Comparison of ENCODE assay signal across 7 cellular contexts in genomic region chr19:52051736-52052135, GRCh38. TPM values are rescaled to one million over a fixed set of nuclear protein-coding genes. Genes with fewer than 3 reads are reported as not detected.
DNase-seq lines count a peak whose midpoint lies in the region; ATAC-seq, FAIRE-seq and TF ChIP-seq lines count a peak whose summit lies in the region.
"Not testable (repeated sequence)": the region's sequence is repeated elsewhere in the genome, so short reads cannot be mapped to it uniquely, and the experiment has no call there.

No MANE protein-coding gene starts in this region.

- H3K4me1 ChIP-seq in Caco-2 (peaks cover 17% of the 10 kb centered on the region; the same call in 1 of the 2 replicates), HepG2 (ENCODE audit: insufficient read depth, low read length) (peaks cover 27% of the 10 kb centered on the region)
- not testable (repeated sequence) for H3K4me1 ChIP-seq in endodermal cell (ENCODE audit: control insufficient read depth, insufficient read depth, low read length)

- not testable (repeated sequence) for BruUV-seq in Caco-2 (replicated peaks; lab: Mats Ljungman, UMichigan); HepG2 (replicated peaks; lab: Mats Ljungman, UMichigan)

- TF ChIP-seq POLR2A in HepG2 (IDR thresholded peaks at IDR 0.05; ENCODE audit: insufficient read depth in 1 of 2, low read depth in 2 of 2, low read length in 2 of 2) = not testable (repeated sequence)

- H3K4me2 ChIP-seq in HepG2 (ENCODE audit: low read depth, low read length) = 0 out of 2 replicates have a peak overlapping the region, but pooled peaks have one; percentile 19

- not testable (repeated sequence) for H4K20me1 ChIP-seq in HepG2 (ENCODE audit: insufficient read depth, low read length)

- H3K4me3 Mint-ChIP-seq in Caco-2 (ENCODE audit: unreplicated experiment); endodermal cell: not testable (repeated sequence)

- TF ChIP-seq EP300 in HepG2 (IDR thresholded peaks at IDR 0.05; ENCODE audit: low read depth in 2 of 2, low read length in 2 of 2); HepG2 (CRISPR knock-in tag; IDR thresholded peaks at IDR 0.05; ENCODE audit: borderline replicate concordance): not testable (repeated sequence)

- H3K4me1 Mint-ChIP-seq in Caco-2 (ENCODE audit: low read depth, unreplicated experiment) = peaks cover 26% of the 10 kb centered on the region
- not testable (repeated sequence) for H3K4me1 Mint-ChIP-seq in endodermal cell

- TF ChIP-seq RAD21 in HepG2 (CRISPR knock-in tag; IDR thresholded peaks at IDR 0.05) = not testable (repeated sequence)

- not testable (repeated sequence) for H3K36me3 ChIP-seq in Caco-2 (ENCODE audit: control insufficient read depth, insufficient read depth, low read length); endodermal cell (ENCODE audit: control insufficient read depth, insufficient read depth, low read length); HepG2 (replicated peaks in 1 of 2; ENCODE audit: control insufficient read depth in 1 of 2, insufficient read depth in 2 of 2, low read length in 2 of 2)
- H3K36me3 ChIP-seq in WERI-Rb-1 = peaks cover 10% of the 10 kb centered on the region

- not testable (repeated sequence) for ATAC-seq in HepG2

- intact Hi-C loops in Caco-2 (cut with micrococcal nuclease; ENCODE audit: unreplicated experiment); HepG2 (cut with micrococcal nuclease; ENCODE audit: unreplicated experiment): not testable (repeated sequence)

- CTCF ChIA-PET in Caco-2 (lab: Charles Lee); HepG2 (lab: Yijun Ruan, JAX; ENCODE audit: low intra/inter-chr PET ratio, low total read pairs): not testable (repeated sequence)

- H3K9me3 ChIP-seq in Caco-2 (peaks cover 39% of the 10 kb centered on the region), WERI-Rb-1 (ENCODE audit: severe bottlenecking) (peaks cover 14% of the 10 kb centered on the region), endodermal cell (ENCODE audit: control insufficient read depth, low read length) (peaks cover 48% of the 10 kb centered on the region), HepG2 (ENCODE audit: low read length) (peaks cover 12% of the 10 kb centered on the region)

- peak; percentile 12 for FAIRE-seq in HepG2 (lab: Jason Lieb, UNC)

- DNase-seq in Caco-2 (peak; percentile 32 to 53), DMS53 treated with DMSO at 0.1 percent for 48 hours (lab: John Stamatoyannopoulos, UW; ENCODE audit: unreplicated experiment) (peak; percentile 89), NCI-H187 treated with DMSO at 0.1 percent for 48 hours (lab: John Stamatoyannopoulos, UW) (peak; percentile 21), NCI-H345 (lab: John Stamatoyannopoulos, UW) (peak; percentile 55), WERI-Rb-1 (peak; percentile 10), HepG2 (ENCODE audit: low spot score) (peak; percentile 66)
- DNase-seq in endodermal cell = not testable (repeated sequence)

- POLR2A ChIA-PET in Caco-2 (lab: Charles Lee) = not testable (repeated sequence)
- POLR2A ChIA-PET in HepG2 (lab: Yijun Ruan, JAX) = interaction anchor here (1.3 kb wide), 1 partner anchor 23 kb away, joined by 3 read pairs; the partner anchor contains the start of gene ZNF614

- not testable (repeated sequence) for TF ChIP-seq CTCF in Caco-2 (IDR thresholded peaks at IDR 0.05; ENCODE audit: insufficient read depth in 1 of 2, low read depth in 1 of 2, low read length in 1 of 2, severe bottlenecking in 1 of 2, unreplicated experiment in 1 of 2); WERI-Rb-1 (IDR thresholded peaks at IDR 0.05; ENCODE audit: low read depth, low read length); endodermal cell (conservative IDR thresholded peaks at IDR 0.05); HepG2 (CRISPR knock-in tag; IDR thresholded peaks at IDR 0.05)

- H3K27me3 Mint-ChIP-seq in Caco-2 (ENCODE audit: insufficient read depth, unreplicated experiment); endodermal cell (ENCODE audit: insufficient read depth): not testable (repeated sequence)

- not testable (repeated sequence) for H2AFZ ChIP-seq in HepG2 (ENCODE audit: low read length)

- peaks cover 52% of the 10 kb centered on the region for H3K36me3 Mint-ChIP-seq in Caco-2 (ENCODE audit: insufficient read depth, unreplicated experiment)
- peaks cover 48% of the 10 kb centered on the region for H3K36me3 Mint-ChIP-seq in endodermal cell (ENCODE audit: low read depth)

- H3K9ac ChIP-seq in endodermal cell (ENCODE audit: extremely low read depth, low read length, poor library complexity, severe bottlenecking); HepG2 (ENCODE audit: insufficient read depth, low read depth, low read length): not testable (repeated sequence)

- H3K27ac ChIP-seq in WERI-Rb-1 (peak overlapping the region; percentile 45), HepG2 (ENCODE audit: extremely low read length, insufficient read depth, low read length) (peak overlapping the region; percentile 28)
- H3K27ac ChIP-seq in endodermal cell (ENCODE audit: low read depth, low read length) = not testable (repeated sequence)

- not testable (repeated sequence) for H3K27ac Mint-ChIP-seq in Caco-2 (ENCODE audit: unreplicated experiment); endodermal cell

- H3K79me2 ChIP-seq in HepG2 (ENCODE audit: insufficient read depth, low read length) = not testable (repeated sequence)

- H3K9me3 Mint-ChIP-seq in Caco-2 (ENCODE audit: unreplicated experiment) = peaks cover 64% of the 10 kb centered on the region
- H3K9me3 Mint-ChIP-seq in endodermal cell = peaks cover 61% of the 10 kb centered on the region

- H3K4me3 ChIP-seq in Caco-2 (ENCODE audit: low read depth, low read length); WERI-Rb-1 (ENCODE audit: low read depth, low read length); HepG2 (replicated peaks in 1 of 3; ENCODE audit: insufficient read depth in 1 of 3, low read depth in 2 of 3, low read length in 3 of 3): not testable (repeated sequence)
- H3K4me3 ChIP-seq in endodermal cell (ENCODE audit: low read length) = peak overlapping the region; percentile 62

- no CpG with 5 or more reads among the region's 1 CpG for WGBS in endodermal cell (ENCODE audit: insufficient coverage in 1 of 2, insufficient read length in 1 of 2), 2 experiments
- WGBS in HepG2 (ENCODE audit: low lambda C conversion rate) = 44% methylated on average over 1 of the region's 1 CpG

- in situ Hi-C loops in HepG2 (cut with HindIII; ENCODE audit: extremely low pct_ligation_motif_present, low pct_unique_long_range_greater_than_20kb) = not testable (repeated sequence)

- H3K27me3 ChIP-seq in Caco-2 (replicated peaks; ENCODE audit: control insufficient read depth, insufficient read depth, low read length); WERI-Rb-1 (ENCODE audit: insufficient read depth, low read depth, severe bottlenecking); endodermal cell (ENCODE audit: control insufficient read depth, insufficient read depth, low read length, poor library complexity, severe bottlenecking); HepG2 (ENCODE audit: control insufficient read depth in 1 of 2, insufficient read depth in 2 of 2, low read length in 2 of 2): not testable (repeated sequence)

RNA-seq across cellular contexts. Expression of gene ZNF432, which starts 3.1 kb away (rescaled TPM):
- 7.0 and 10.5 TPM in 2 replicates for total RNA-seq in Caco-2 (2022)
- 10 to 100 TPM; 21.3 to 31.0 TPM for total RNA-seq in endodermal cell
- polyA plus RNA-seq in endodermal cell (2013, experiment 1 of 2) = 14.9 TPM
- polyA plus RNA-seq in endodermal cell (2013, experiment 2 of 2) = 17.3 TPM
- total RNA-seq in HepG2 (2016; rRNA removed; fragmentation: Illumina TruSeq; extraction: Trizol) = 8.7 and 10.8 TPM in 2 replicates
- total RNA-seq in HepG2 (2016; cell fraction: cytosol; rRNA removed; fragmentation: Illumina TruSeq; extraction: Trizol; ENCODE audit: low read depth) = 1.4 and 3.5 TPM in 2 replicates
- 8.3 and 8.7 TPM in 2 replicates for total RNA-seq in HepG2 (2016; cell fraction: insoluble cytoplasmic fraction; rRNA removed; fragmentation: Illumina TruSeq; extraction: Trizol)
- total RNA-seq in HepG2 (2016; cell fraction: membrane; rRNA removed; fragmentation: Illumina TruSeq; extraction: Trizol) = 2.5 and 3.2 TPM in 2 replicates
- total RNA-seq in HepG2 (2016; cell fraction: nucleus; rRNA removed; fragmentation: Illumina TruSeq; extraction: Trizol) = 12.4 and 16.3 TPM in 2 replicates
- 3.7 and 4.1 TPM in 2 replicates for polyA plus RNA-seq in HepG2 (2011; rRNA removed)
- polyA plus RNA-seq in HepG2 (2011; cell fraction: cytosol; rRNA removed) = 1.1 and 1.4 TPM in 2 replicates
- polyA plus RNA-seq in HepG2 (2011; cell fraction: nucleus; rRNA removed) = 11.5 and 13.6 TPM in 2 replicates
- polyA plus RNA-seq in HepG2 (2012) = 5.2 and 6.6 TPM in 2 replicates
- polyA plus RNA-seq in HepG2 (2016; cell fraction: cytosol; fragmentation: Illumina TruSeq; extraction: Trizol; ENCODE audit: low read depth) = 0.20 and 0.35 TPM in 2 replicates
- 4.6 and 4.9 TPM in 2 replicates for polyA plus RNA-seq in HepG2 (2016; cell fraction: insoluble cytoplasmic fraction; fragmentation: Illumina TruSeq; extraction: Trizol; ENCODE audit: low read depth)
- 0.77 TPM in 2 replicates for polyA plus RNA-seq in HepG2 (2016; cell fraction: membrane; fragmentation: Illumina TruSeq; extraction: Trizol; ENCODE audit: low read depth)
- polyA plus RNA-seq in HepG2 (2016; cell fraction: nucleus; fragmentation: Illumina TruSeq; extraction: Trizol; ENCODE audit: insufficient read depth, low read depth) = 24.1 and 26.8 TPM in 2 replicates
- 2.7 and 3.2 TPM in 2 replicates for polyA minus RNA-seq in HepG2 (2011; rRNA and poly(A)+ RNA removed; ENCODE audit: low replicate concordance)
- polyA minus RNA-seq in HepG2 (2011; cell fraction: cytosol; rRNA and poly(A)+ RNA removed) = 2.2 and 3.6 TPM in 2 replicates
- polyA minus RNA-seq in HepG2 (2011; cell fraction: nucleus; rRNA and poly(A)+ RNA removed) = 19.7 and 23.6 TPM in 2 replicates

RNA-seq across cellular contexts. Expression of gene ZNF614, which starts 23.6 kb away (rescaled TPM):
- 7.8 and 8.7 TPM in 2 replicates for total RNA-seq in Caco-2 (2022)
- total RNA-seq in endodermal cell = 10 to 100 TPM; 46.2 to 66.7 TPM
- 18.5 TPM for polyA plus RNA-seq in endodermal cell (2013, experiment 1 of 2)
- 19.8 TPM for polyA plus RNA-seq in endodermal cell (2013, experiment 2 of 2)
- total RNA-seq in HepG2 (2016; rRNA removed; fragmentation: Illumina TruSeq; extraction: Trizol) = 22.8 and 38.2 TPM in 2 replicates
- 2.4 and 3.8 TPM in 2 replicates for total RNA-seq in HepG2 (2016; cell fraction: cytosol; rRNA removed; fragmentation: Illumina TruSeq; extraction: Trizol; ENCODE audit: low read depth)
- total RNA-seq in HepG2 (2016; cell fraction: insoluble cytoplasmic fraction; rRNA removed; fragmentation: Illumina TruSeq; extraction: Trizol) = 22.8 and 38.0 TPM in 2 replicates
- 10.3 and 12.8 TPM in 2 replicates for total RNA-seq in HepG2 (2016; cell fraction: membrane; rRNA removed; fragmentation: Illumina TruSeq; extraction: Trizol)
- total RNA-seq in HepG2 (2016; cell fraction: nucleus; rRNA removed; fragmentation: Illumina TruSeq; extraction: Trizol) = 16.4 and 18.5 TPM in 2 replicates
- 10.0 and 13.0 TPM in 2 replicates for polyA plus RNA-seq in HepG2 (2011; rRNA removed)
- polyA plus RNA-seq in HepG2 (2011; cell fraction: cytosol; rRNA removed) = 5.9 and 9.4 TPM in 2 replicates
- 6.8 and 8.0 TPM in 2 replicates for polyA plus RNA-seq in HepG2 (2011; cell fraction: nucleus; rRNA removed)
- 11.2 and 14.2 TPM in 2 replicates for polyA plus RNA-seq in HepG2 (2012)
- 0.99 and 1.6 TPM in 2 replicates for polyA plus RNA-seq in HepG2 (2016; cell fraction: cytosol; fragmentation: Illumina TruSeq; extraction: Trizol; ENCODE audit: low read depth)
- polyA plus RNA-seq in HepG2 (2016; cell fraction: insoluble cytoplasmic fraction; fragmentation: Illumina TruSeq; extraction: Trizol; ENCODE audit: low read depth) = 23.0 and 25.3 TPM in 2 replicates
- 3.7 TPM in 2 replicates for polyA plus RNA-seq in HepG2 (2016; cell fraction: membrane; fragmentation: Illumina TruSeq; extraction: Trizol; ENCODE audit: low read depth)
- polyA plus RNA-seq in HepG2 (2016; cell fraction: nucleus; fragmentation: Illumina TruSeq; extraction: Trizol; ENCODE audit: insufficient read depth, low read depth) = 17.4 and 18.9 TPM in 2 replicates
- 2.9 and 5.3 TPM in 2 replicates for polyA minus RNA-seq in HepG2 (2011; rRNA and poly(A)+ RNA removed; ENCODE audit: low replicate concordance)
- polyA minus RNA-seq in HepG2 (2011; cell fraction: cytosol; rRNA and poly(A)+ RNA removed) = 10.0 and 11.0 TPM in 2 replicates
- 22.5 and 29.7 TPM in 2 replicates for polyA minus RNA-seq in HepG2 (2011; cell fraction: nucleus; rRNA and poly(A)+ RNA removed)

RNA-seq across cellular contexts. Expression of gene ZNF615, which starts 43.7 kb away (rescaled TPM):
- total RNA-seq in Caco-2 (2022) (5.2 and 7.1 TPM in 2 replicates), endodermal cell (10 to 100 TPM; 19.3 to 29.1 TPM), HepG2 (2016; rRNA removed; fragmentation: Illumina TruSeq; extraction: Trizol) (7.8 and 13.9 TPM in 2 replicates)
- 9.8 TPM for polyA plus RNA-seq in endodermal cell (2013, experiment 1 of 2)
- 10.5 TPM for polyA plus RNA-seq in endodermal cell (2013, experiment 2 of 2)
- 1.2 and 1.9 TPM in 2 replicates for total RNA-seq in HepG2 (2016; cell fraction: cytosol; rRNA removed; fragmentation: Illumina TruSeq; extraction: Trizol; ENCODE audit: low read depth)
- total RNA-seq in HepG2 (2016; cell fraction: insoluble cytoplasmic fraction; rRNA removed; fragmentation: Illumina TruSeq; extraction: Trizol) = 8.6 and 12.8 TPM in 2 replicates
- 4.1 and 4.7 TPM in 2 replicates for total RNA-seq in HepG2 (2016; cell fraction: membrane; rRNA removed; fragmentation: Illumina TruSeq; extraction: Trizol)
- total RNA-seq in HepG2 (2016; cell fraction: nucleus; rRNA removed; fragmentation: Illumina TruSeq; extraction: Trizol) = 7.5 and 10.2 TPM in 2 replicates
- 5.1 and 5.2 TPM in 2 replicates for polyA plus RNA-seq in HepG2 (2011; rRNA removed)
- polyA plus RNA-seq in HepG2 (2011; cell fraction: cytosol; rRNA removed) = 2.1 and 3.2 TPM in 2 replicates
- polyA plus RNA-seq in HepG2 (2011; cell fraction: nucleus; rRNA removed) = 4.5 and 8.3 TPM in 2 replicates
- polyA plus RNA-seq in HepG2 (2012) = 6.5 and 6.9 TPM in 2 replicates
- 0.46 and 0.55 TPM in 2 replicates for polyA plus RNA-seq in HepG2 (2016; cell fraction: cytosol; fragmentation: Illumina TruSeq; extraction: Trizol; ENCODE audit: low read depth)
- polyA plus RNA-seq in HepG2 (2016; cell fraction: insoluble cytoplasmic fraction; fragmentation: Illumina TruSeq; extraction: Trizol; ENCODE audit: low read depth) = 6.9 and 7.6 TPM in 2 replicates
- polyA plus RNA-seq in HepG2 (2016; cell fraction: membrane; fragmentation: Illumina TruSeq; extraction: Trizol; ENCODE audit: low read depth) = 0.94 and 1.3 TPM in 2 replicates
- polyA plus RNA-seq in HepG2 (2016; cell fraction: nucleus; fragmentation: Illumina TruSeq; extraction: Trizol; ENCODE audit: insufficient read depth, low read depth) = 9.7 and 9.8 TPM in 2 replicates
- 5.1 and 7.0 TPM in 2 replicates for polyA minus RNA-seq in HepG2 (2011; rRNA and poly(A)+ RNA removed; ENCODE audit: low replicate concordance)
- polyA minus RNA-seq in HepG2 (2011; cell fraction: cytosol; rRNA and poly(A)+ RNA removed) = 5.5 and 7.0 TPM in 2 replicates
- polyA minus RNA-seq in HepG2 (2011; cell fraction: nucleus; rRNA and poly(A)+ RNA removed) = 16.0 and 28.8 TPM in 2 replicates

RNA-seq across cellular contexts. Expression of gene ZNF841, which starts 43.8 kb away (rescaled TPM):
- total RNA-seq in Caco-2 (2022) (14.9 and 16.7 TPM in 2 replicates), endodermal cell (10 to 100 TPM; 27.3 to 37.7 TPM), HepG2 (2016; rRNA removed; fragmentation: Illumina TruSeq; extraction: Trizol) (14.2 and 15.9 TPM in 2 replicates)
- polyA plus RNA-seq in endodermal cell (2013, experiment 1 of 2) = 6.8 TPM
- polyA plus RNA-seq in endodermal cell (2013, experiment 2 of 2) = 6.1 TPM
- total RNA-seq in HepG2 (2016; cell fraction: cytosol; rRNA removed; fragmentation: Illumina TruSeq; extraction: Trizol; ENCODE audit: low read depth) = 5.1 and 6.4 TPM in 2 replicates
- 15.1 and 15.5 TPM in 2 replicates for total RNA-seq in HepG2 (2016; cell fraction: insoluble cytoplasmic fraction; rRNA removed; fragmentation: Illumina TruSeq; extraction: Trizol)
- total RNA-seq in HepG2 (2016; cell fraction: membrane; rRNA removed; fragmentation: Illumina TruSeq; extraction: Trizol) = 4.2 and 5.6 TPM in 2 replicates
- total RNA-seq in HepG2 (2016; cell fraction: nucleus; rRNA removed; fragmentation: Illumina TruSeq; extraction: Trizol) = 18.8 and 21.0 TPM in 2 replicates
- polyA plus RNA-seq in HepG2 (2011; rRNA removed) = 6.2 and 6.7 TPM in 2 replicates
- polyA plus RNA-seq in HepG2 (2011; cell fraction: cytosol; rRNA removed) = 2.9 and 3.2 TPM in 2 replicates
- 13.2 and 21.8 TPM in 2 replicates for polyA plus RNA-seq in HepG2 (2011; cell fraction: nucleus; rRNA removed)
- 7.6 and 10.6 TPM in 2 replicates for polyA plus RNA-seq in HepG2 (2012)
- 0.27 and 0.37 TPM in 2 replicates for polyA plus RNA-seq in HepG2 (2016; cell fraction: cytosol; fragmentation: Illumina TruSeq; extraction: Trizol; ENCODE audit: low read depth)
- 4.0 and 5.1 TPM in 2 replicates for polyA plus RNA-seq in HepG2 (2016; cell fraction: insoluble cytoplasmic fraction; fragmentation: Illumina TruSeq; extraction: Trizol; ENCODE audit: low read depth)
- polyA plus RNA-seq in HepG2 (2016; cell fraction: membrane; fragmentation: Illumina TruSeq; extraction: Trizol; ENCODE audit: low read depth) = 0.32 and 0.47 TPM in 2 replicates
- 30.9 and 38.1 TPM in 2 replicates for polyA plus RNA-seq in HepG2 (2016; cell fraction: nucleus; fragmentation: Illumina TruSeq; extraction: Trizol; ENCODE audit: insufficient read depth, low read depth)
- polyA minus RNA-seq in HepG2 (2011; rRNA and poly(A)+ RNA removed; ENCODE audit: low replicate concordance) = 6.3 and 9.2 TPM in 2 replicates
- 3.8 and 4.4 TPM in 2 replicates for polyA minus RNA-seq in HepG2 (2011; cell fraction: cytosol; rRNA and poly(A)+ RNA removed)
- 29.4 and 34.3 TPM in 2 replicates for polyA minus RNA-seq in HepG2 (2011; cell fraction: nucleus; rRNA and poly(A)+ RNA removed)
